Comparison of ENCODE assay signal across 11 cellular contexts in the genomic region with DNA sequence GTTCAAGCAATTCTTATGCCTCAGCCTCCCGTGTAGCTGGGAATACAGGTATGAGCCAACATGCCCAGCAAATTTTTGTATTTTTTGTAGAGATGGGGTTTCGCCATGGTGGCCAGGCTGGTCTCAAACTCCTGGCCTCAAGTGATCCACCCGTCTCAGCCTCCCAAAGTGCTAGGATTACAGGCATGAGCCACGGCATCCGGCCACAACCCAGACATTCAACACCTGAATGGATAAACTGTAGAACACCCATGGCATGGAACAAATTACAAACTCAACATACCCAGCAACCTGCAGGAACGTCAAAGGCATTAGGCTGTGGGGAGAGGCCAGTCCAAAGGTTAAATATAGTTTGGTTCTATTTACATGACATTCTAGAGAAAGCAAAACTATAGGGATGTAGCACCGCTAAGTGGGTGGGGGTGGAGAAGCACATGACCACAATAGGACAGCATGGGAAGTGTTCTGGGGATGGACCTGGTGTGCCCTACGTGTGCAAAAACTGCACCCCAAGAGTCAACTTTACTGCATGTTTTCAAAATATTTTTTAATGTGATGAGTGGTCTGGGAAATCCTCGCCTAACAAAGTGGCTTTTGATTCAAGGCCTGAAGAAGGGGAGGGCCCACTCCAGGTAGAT. TPM values are rescaled to one million over a fixed set of nuclear protein-coding genes. Genes with fewer than 3 reads are reported as not detected.
DNase-seq lines count a peak whose midpoint lies in the region; ATAC-seq and TF ChIP-seq lines count a peak whose summit lies in the region.
"Had no signal": no experiment of that assay in that cellular context is flagged by ENCODE, and none has a peak within 500 bp of the region (broad histone marks: within the 10 kb centered on the region; RNA-seq: fewer than 3 reads in every experiment).

No MANE protein-coding gene starts in this region.

- no peak for ATAC-seq in gastroesophageal sphincter
- ATAC-seq in psoas muscle: peak in 3 of 4 donors; percentile 2 to 25 (median 8)
- ATAC-seq in HG02759 (IDR thresholded peaks at IDR 0.05; ENCODE audit: unreplicated experiment): no peak
- no peak for ATAC-seq in HG03039 (IDR thresholded peaks at IDR 0.05; ENCODE audit: unreplicated experiment)

- no peak for TF ChIP-seq POLR2A in gastroesophageal sphincter (IDR thresholded peaks at IDR 0.05)

- peaks cover 0 to 45% of the 10 kb centered on the region in 2 donors for H3K36me3 ChIP-seq in gastroesophageal sphincter
- H3K36me3 ChIP-seq in psoas muscle (ENCODE audit: insufficient read depth in 1 of 2, low read depth in 1 of 2): peaks cover 2 to 38% of the 10 kb centered on the region in 2 donors

- WGBS in gastroesophageal sphincter (ENCODE audit: low coverage in 1 of 2), 2 donors: 30 to 61% methylated on average over 4 to 8 of the region's 9 CpGs
- WGBS in psoas muscle, 3 donors: 33 to 51% (median 33%) methylated on average over 9 of the region's 9 CpGs

- in situ Hi-C loops in Caki2 (cut with HindIII; ENCODE audit: low pct_unique_long_range_greater_than_20kb, low sequenced_read_pairs): no loop called here

- no peaks in the 10 kb centered on the region for H3K9me3 ChIP-seq in gastroesophageal sphincter
- no peaks in the 10 kb centered on the region for H3K9me3 ChIP-seq in psoas muscle
- H3K9me3 ChIP-seq: body of pancreas had no signal

- no peak for TF ChIP-seq CTCF in gastroesophageal sphincter (IDR thresholded peaks at IDR 0.05)
- TF ChIP-seq CTCF in psoas muscle (IDR thresholded peaks at IDR 0.05): no peak

- intact Hi-C loops in psoas muscle (cut with DNase I): no loop called here

- H3K4me1 ChIP-seq in gastroesophageal sphincter (peaks cover 0 to 44% (median 19%) of the 10 kb centered on the region in 3 donors), psoas muscle (peaks cover 59% of the 10 kb centered on the region)

- TF ChIP-seq EP300 in gastroesophageal sphincter (IDR thresholded peaks at IDR 0.05): no peak

- H3K27ac ChIP-seq in gastroesophageal sphincter (peak overlapping the region in 3 of 4 donors; percentile 69 to 78 (median 72)), psoas muscle (peak overlapping the region; percentile 79)
- H3K27ac ChIP-seq: body of pancreas had no signal

- H3K4me3 ChIP-seq in gastroesophageal sphincter: no peak overlapping the region
- no peak overlapping the region for H3K4me3 ChIP-seq in psoas muscle
- H3K4me3 ChIP-seq: body of pancreas had no signal

- DNase-seq in Caki2 (ENCODE audit: low read depth) (peak; percentile 9), SW480 (ENCODE audit: low spot score) (peak; percentile 88), psoas muscle (peak; percentile 4 to 35), NOMO-1 treated with DMSO at 0.1 percent for 48 hours (lab: John Stamatoyannopoulos, UW; ENCODE audit: unreplicated experiment) (no peak), NCI-H226 (no peak)

- H3K27me3 ChIP-seq in gastroesophageal sphincter: no peaks in the 10 kb centered on the region
- H3K27me3 ChIP-seq in psoas muscle (ENCODE audit: insufficient read depth in 3 of 3, low read length in 2 of 3): no peaks in the 10 kb centered on the region
- H3K27me3 ChIP-seq: body of pancreas had no signal

RNA-seq across cellular contexts. Expression of gene PGAM2, which starts 6.5 kb away (rescaled TPM):
- total RNA-seq in Caki2 (2014; rRNA removed; shearing (Covaris generic); ENCODE audit: low replicate concordance): not detected in 2 replicates
- 1 to 10 TPM in 2 of 4 donors, not detected in 2; 3.2 to 3.9 TPM for total RNA-seq in gastroesophageal sphincter
- 100 to 1,000 TPM; 214 to 449 (median 298) TPM for total RNA-seq in psoas muscle
- 1,000 to 10,000 TPM in 1 of 3 donors, 100 to 1,000 TPM in 2; 285 to 1,581 (median 569) TPM for polyA plus RNA-seq in psoas muscle
- total RNA-seq: Daoy, NCI-H460 had no signal

RNA-seq across cellular contexts. Expression of gene POLM, which starts 10.5 kb away (rescaled TPM):
- total RNA-seq in Caki2 (2014; rRNA removed; shearing (Covaris generic); ENCODE audit: low replicate concordance): 2.6 and 2.9 TPM in 2 replicates
- total RNA-seq in gastroesophageal sphincter (10 to 100 TPM; 28.1 to 55.1 (median 32.4) TPM), psoas muscle (10 to 100 TPM in 3 of 4 donors, 1 to 10 TPM in 1; 7.7 to 13.1 (median 10.4) TPM)
- 1 to 10 TPM; 7.1 to 9.6 (median 7.1) TPM for polyA plus RNA-seq in psoas muscle

RNA-seq across cellular contexts. Expression of gene DBNL, which starts 27.3 kb away (rescaled TPM):
- 137 and 174 TPM in 2 replicates for total RNA-seq in Caki2 (2014; rRNA removed; shearing (Covaris generic); ENCODE audit: low replicate concordance)
- total RNA-seq in gastroesophageal sphincter (100 to 1,000 TPM in 3 of 4 donors, 10 to 100 TPM in 1; 92.2 to 132 (median 124) TPM), psoas muscle (10 to 100 TPM; 33.4 to 45.1 (median 38.7) TPM)
- 10 to 100 TPM; 35.5 to 66.7 (median 53.0) TPM for polyA plus RNA-seq in psoas muscle

RNA-seq across cellular contexts. Expression of gene AEBP1, which starts 32.3 kb away (rescaled TPM):
- total RNA-seq in Caki2 (2014; rRNA removed; shearing (Covaris generic); ENCODE audit: low replicate concordance): not detected in 2 replicates
- 100 to 1,000 TPM; 101 to 248 (median 171) TPM for total RNA-seq in gastroesophageal sphincter
- total RNA-seq in psoas muscle: 10 to 100 TPM in 3 of 4 donors, 1 to 10 TPM in 1; 6.9 to 22.0 (median 14.6) TPM
- polyA plus RNA-seq in psoas muscle: 1 to 10 TPM; 2.8 to 7.8 (median 5.9) TPM
- total RNA-seq: Daoy, NCI-H460 had no signal

RNA-seq across cellular contexts. Expression of gene POLD2, which starts 51.5 kb away (rescaled TPM):
- total RNA-seq in Caki2 (2014; rRNA removed; shearing (Covaris generic); ENCODE audit: low replicate concordance): 211 and 243 TPM in 2 replicates
- total RNA-seq in gastroesophageal sphincter: 10 to 100 TPM; 45.3 to 52.6 (median 50.8) TPM
- 100 to 1,000 TPM in 3 of 4 donors, 10 to 100 TPM in 1; 79.2 to 127 (median 119) TPM for total RNA-seq in psoas muscle
- polyA plus RNA-seq in psoas muscle: 10 to 100 TPM; 57.3 to 87.1 (median 81.3) TPM

Comparison
In these comparisons a context has a peak if more than half of its experiments do, and no peak if none do; other contexts are left out.
1. DNase-seq: peak in Caki2 (single experiment), SW480 (single experiment) and psoas muscle (2 of 2); none in NOMO-1 treated with DMSO at 0.1 percent for 48 hours (single experiment) and NCI-H226 (single experiment).
2. ATAC-seq: peak in psoas muscle (3 of 4); none in gastroesophageal sphincter (single experiment), HG02759 (single experiment) and HG03039 (single experiment).
3. RNA of gene PGAM2, which starts 6.5 kb away (total RNA-seq): 214 to 449 TPM in psoas muscle; 3.2 to 3.9 TPM in gastroesophageal sphincter and not detected in Caki2; every median in the first group is over 10 times any median in the second.